1 cellular context compared by ENCODE assay signal in genomic region chr11:78131956-78132355, GRCh38.
TF ChIP-seq lines count a peak whose summit lies in the region.

No MANE protein-coding gene starts in this region.

TF ChIP-seq in HepG2, 621 proteins besides CTCF, POLR2A, EP300 and RAD21:
- TF ChIP-seq RBFOX2 (IDR thresholded peaks at IDR 0.05; ENCODE audit: low read depth, low read length) (0 out of 2 replicates have a peak, but pooled peaks have one; percentile 22), HMGA1 (CRISPR knock-in tag; conservative IDR thresholded peaks at IDR 0.05) (no peak)
